ENCODE assay signal across 9 cellular contexts in genomic region chr1:245874942-245875580, GRCh38.
DNase-seq lines count a peak whose midpoint lies in the region; ATAC-seq, FAIRE-seq and TF ChIP-seq lines count a peak whose summit lies in the region.
"Had no signal": no experiment of that assay in that cellular context is flagged by ENCODE, and none has a peak within 500 bp of the region (broad histone marks: within the 10 kb centered on the region; RNA-seq: fewer than 3 reads in every experiment).

No MANE protein-coding gene starts in this region.

- H3K27ac Mint-ChIP-seq in stimulated activated naive B cell treated with anti-CD40 and anti-IgM and Interleukin-4, amounts not matched to agents 10 μg/mL and 1 μg/mL and 100 μg/mL, for 72 hours: no peak overlapping the region

- 48% methylated on average over 5 of the region's 12 CpGs for WGBS in right lobe of liver (ENCODE audit: insufficient coverage, low coverage, low lambda C conversion rate, missing lambda C conversion rate)

- H3K27ac ChIP-seq in right lobe of liver (peak overlapping the region; percentile 14 to 69 (median 15)), WERI-Rb-1 (no peak overlapping the region)

- H3K36me3 Mint-ChIP-seq in stimulated activated naive B cell treated with anti-CD40 and anti-IgM and Interleukin-4, amounts not matched to agents 10 μg/mL and 1 μg/mL and 100 μg/mL, for 72 hours: peaks cover 7 to 15% of the 10 kb centered on the region in 2 donors

- no peaks in the 10 kb centered on the region for H3K36me3 ChIP-seq in bronchial epithelial cell (ENCODE audit: control insufficient read depth, insufficient read depth, low read length)
- H3K36me3 ChIP-seq in right lobe of liver: no peaks in the 10 kb centered on the region
- no peaks in the 10 kb centered on the region for H3K36me3 ChIP-seq in WERI-Rb-1

- H3K4me3 ChIP-seq in AG04449 (ENCODE audit: low read depth, low read length) (no peak overlapping the region; the same call in 1 of the 2 replicates), bronchial epithelial cell (ENCODE audit: low read depth, low read length) (no peak overlapping the region), right lobe of liver (no peak overlapping the region), WERI-Rb-1 (ENCODE audit: low read depth, low read length) (no peak overlapping the region)

- no peaks in the 10 kb centered on the region for H3K9me3 Mint-ChIP-seq in stimulated activated naive B cell treated with anti-CD40 and anti-IgM and Interleukin-4, amounts not matched to agents 10 μg/mL and 1 μg/mL and 100 μg/mL, for 72 hours
- H3K9me3 Mint-ChIP-seq: CD4-positive, CD25-positive, alpha-beta regulatory T cell had no signal

- peak; percentile 32 for FAIRE-seq in bronchial epithelial cell (lab: Jason Lieb, UNC)
- FAIRE-seq in GM12891 (lab: Jason Lieb, UNC): no peak

- H3K4me3 Mint-ChIP-seq in stimulated activated naive B cell treated with anti-CD40 and anti-IgM and Interleukin-4, amounts not matched to agents 10 μg/mL and 1 μg/mL and 100 μg/mL, for 72 hours: no peak overlapping the region
- H3K4me3 Mint-ChIP-seq: CD4-positive, CD25-positive, alpha-beta regulatory T cell had no signal

- DNase-seq in AG04449 (ENCODE audit: low read depth, low spot score) (peak; percentile 97), NCI-H187 (lab: John Stamatoyannopoulos, UW) (peak; percentile 14 to 37), bronchial epithelial cell (ENCODE audit: low read depth) (peak; percentile 91), right lobe of liver (peak; percentile 60 to 88 (median 79)), GM12891 (ENCODE audit: insufficient read length, low spot score) (no peak), WERI-Rb-1 (no peak)
- DNase-seq in stimulated activated naive B cell treated with anti-CD40 and anti-IgM and Interleukin-4, amounts not matched to agents 10 μg/mL and 1 μg/mL and 100 μg/mL, for 72 hours: no peak
- DNase-seq: CD4-positive, CD25-positive, alpha-beta regulatory T cell had no signal

- TF ChIP-seq CTCF in AG04449 (IDR thresholded peaks at IDR 0.05; ENCODE audit: insufficient read depth, low read length, missing control alignments): no peak
- TF ChIP-seq CTCF in bronchial epithelial cell (IDR thresholded peaks at IDR 0.05; ENCODE audit: insufficient read depth, low read length, severe bottlenecking): no peak
- TF ChIP-seq CTCF in right lobe of liver (IDR thresholded peaks at IDR 0.05): no peak
- TF ChIP-seq CTCF in WERI-Rb-1 (IDR thresholded peaks at IDR 0.05; ENCODE audit: low read depth, low read length): no peak

- intact Hi-C loops in right lobe of liver (cut with DNase I): no loop called here

- H3K27me3 Mint-ChIP-seq in stimulated activated naive B cell treated with anti-CD40 and anti-IgM and Interleukin-4, amounts not matched to agents 10 μg/mL and 1 μg/mL and 100 μg/mL, for 72 hours: no peaks in the 10 kb centered on the region
- H3K27me3 Mint-ChIP-seq: CD4-positive, CD25-positive, alpha-beta regulatory T cell had no signal

- H3K27me3 ChIP-seq in bronchial epithelial cell (ENCODE audit: control insufficient read depth, insufficient read depth, low read length) (no peaks in the 10 kb centered on the region), right lobe of liver (no peaks in the 10 kb centered on the region), WERI-Rb-1 (ENCODE audit: insufficient read depth, low read depth, severe bottlenecking) (no peaks in the 10 kb centered on the region)

- H3K4me1 ChIP-seq in right lobe of liver: peaks cover 0 to 7% (median 0%) of the 10 kb centered on the region in 4 donors

- H3K9me3 ChIP-seq in right lobe of liver (no peaks in the 10 kb centered on the region), WERI-Rb-1 (ENCODE audit: severe bottlenecking) (no peaks in the 10 kb centered on the region)

- POLR2A ChIA-PET in AG04449 (lab: Yijun Ruan, JAX): interaction anchor here (0.8 to 1.2 kb wide), 5 partner anchors 11 to 129 kb away, joined by 3 read pairs; no protein-coding TSS in a partner anchor

- TF ChIP-seq POLR2A in right lobe of liver (IDR thresholded peaks at IDR 0.05) (no peak), GM12891 (IDR thresholded peaks at IDR 0.05; ENCODE audit: low read depth, low read length) (no peak)

- H3K4me1 Mint-ChIP-seq in stimulated activated naive B cell treated with anti-CD40 and anti-IgM and Interleukin-4, amounts not matched to agents 10 μg/mL and 1 μg/mL and 100 μg/mL, for 72 hours: no peaks in the 10 kb centered on the region
- H3K4me1 Mint-ChIP-seq: CD4-positive, CD25-positive, alpha-beta regulatory T cell had no signal

- peak; percentile 77 to 81 (median 78) for ATAC-seq in right lobe of liver
- no peak for ATAC-seq in stimulated activated naive B cell treated with anti-CD40 and anti-IgM and Interleukin-4, amounts not matched to agents 10 μg/mL and 1 μg/mL and 100 μg/mL, for 72 hours (replicated peaks)
- no peak for ATAC-seq in GM19467 (IDR thresholded peaks at IDR 0.05; ENCODE audit: unreplicated experiment)

- CTCF ChIA-PET in AG04449 (lab: Yijun Ruan, JAX): interaction anchor here (0.9 to 3.3 kb wide), 5 partner anchors 10 to 722 kb away, joined by 3 to 13 read pairs (median 5); no protein-coding TSS in a partner anchor

TF ChIP-seq in GM12891, 5 proteins besides CTCF, POLR2A, EP300 and RAD21:
- TF ChIP-seq TAF1 (IDR thresholded peaks at IDR 0.05; ENCODE audit: low read depth, low read length) (no peak), POLR2AphosphoS5 (IDR thresholded peaks at IDR 0.05; ENCODE audit: low read depth, low read length) (no peak), PAX5 (IDR thresholded peaks at IDR 0.05; ENCODE audit: insufficient read depth, low read length, severe bottlenecking) (no peak), POU2F2 (IDR thresholded peaks at IDR 0.05; ENCODE audit: low read depth, low read length) (no peak), SPI1 (IDR thresholded peaks at IDR 0.05; ENCODE audit: low read depth, low read length) (no peak)

Comparison
In these comparisons a context has a peak if more than half of its experiments do, and no peak if none do; other contexts are left out.
1. DNase-seq: peak in AG04449 (single experiment), NCI-H187 (2 of 2), bronchial epithelial cell (single experiment) and right lobe of liver (3 of 3); none in GM12891 (single experiment), WERI-Rb-1 (single experiment) and stimulated activated naive B cell treated with anti-CD40 and anti-IgM and Interleukin-4, amounts not matched to agents 10 μg/mL and 1 μg/mL and 100 μg/mL, for 72 hours (single experiment).
2. ATAC-seq: peak in right lobe of liver (4 of 4); none in stimulated activated naive B cell treated with anti-CD40 and anti-IgM and Interleukin-4, amounts not matched to agents 10 μg/mL and 1 μg/mL and 100 μg/mL, for 72 hours (0 of 2) and GM19467 (single experiment).